ENCODE assay signal across 2 cellular contexts in the genomic region with DNA sequence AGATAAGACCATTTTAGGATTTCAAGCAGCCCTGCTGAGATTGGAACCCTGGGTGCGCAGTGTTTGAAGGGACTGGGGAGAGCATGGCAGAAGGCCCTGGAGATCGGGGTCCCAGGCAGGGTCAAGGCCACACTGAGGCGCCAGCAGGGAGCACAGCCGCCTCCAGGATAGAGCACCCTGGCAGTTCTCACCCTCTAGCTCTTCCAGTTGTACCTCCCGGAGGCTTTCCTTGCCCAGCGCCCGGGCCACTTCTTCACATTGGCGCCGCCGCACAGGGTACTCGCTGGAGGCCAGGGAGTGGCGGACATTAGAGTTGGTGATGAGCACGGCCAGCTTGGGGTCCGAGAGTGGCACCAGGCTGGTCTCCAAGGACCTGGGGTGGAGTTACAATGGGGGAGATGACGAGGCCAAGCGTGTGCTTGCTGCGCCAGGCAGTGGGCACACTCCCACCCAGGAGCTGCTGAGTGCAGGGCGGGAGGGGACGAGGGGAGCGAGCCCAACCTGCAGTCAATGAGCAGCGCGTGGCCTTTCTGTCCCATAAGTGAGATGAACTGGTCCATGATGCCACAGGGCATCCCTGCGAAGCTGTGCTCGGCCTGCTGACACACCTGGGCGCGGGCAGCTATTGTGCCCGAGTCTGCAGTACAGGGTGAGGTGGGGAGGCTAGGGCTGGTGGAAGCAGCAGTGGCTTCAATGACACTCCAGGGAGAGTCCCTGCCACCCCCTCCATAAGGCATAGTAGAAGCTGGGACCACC.
A peak's percentile ranks its signal among the peaks of the same experiment; 100 is the strongest.
TF ChIP-seq lines count a peak whose summit lies in the region.

No MANE protein-coding gene starts in this region.

TF ChIP-seq in HEK293, 187 proteins besides CTCF, POLR2A, EP300 and RAD21:
- TF ChIP-seq, protein P1, sequence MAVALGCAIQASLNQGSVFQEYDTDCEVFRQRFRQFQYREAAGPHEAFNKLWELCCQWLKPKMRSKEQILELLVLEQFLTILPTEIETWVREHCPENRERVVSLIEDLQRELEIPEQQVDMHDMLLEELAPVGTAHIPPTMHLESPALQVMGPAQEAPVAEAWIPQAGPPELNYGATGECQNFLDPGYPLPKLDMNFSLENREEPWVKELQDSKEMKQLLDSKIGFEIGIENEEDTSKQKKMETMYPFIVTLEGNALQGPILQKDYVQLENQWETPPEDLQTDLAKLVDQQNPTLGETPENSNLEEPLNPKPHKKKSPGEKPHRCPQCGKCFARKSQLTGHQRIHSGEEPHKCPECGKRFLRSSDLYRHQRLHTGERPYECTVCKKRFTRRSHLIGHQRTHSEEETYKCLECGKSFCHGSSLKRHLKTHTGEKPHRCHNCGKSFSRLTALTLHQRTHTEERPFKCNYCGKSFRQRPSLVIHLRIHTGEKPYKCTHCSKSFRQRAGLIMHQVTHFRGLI (tag by site-specific recombination; IDR thresholded peaks at IDR 0.05), result peak; percentile 87
- no peak for TF ChIP-seq ZNF16 (tag by site-specific recombination; IDR thresholded peaks at IDR 0.05; ENCODE audit: low read depth)
TF ChIP-seq in HEK293: peak in this region for 1.

TF ChIP-seq in H1, 55 proteins besides CTCF, POLR2A, EP300 and RAD21:
- TF ChIP-seq MAFK (IDR thresholded peaks at IDR 0.05; ENCODE audit: low read depth, low read length), result no peak
- no peak for TF ChIP-seq BACH1 (IDR thresholded peaks at IDR 0.05; ENCODE audit: low read length)
- TF ChIP-seq JUN (IDR thresholded peaks at IDR 0.05; ENCODE audit: low read depth, low read length), result no peak
- no peak for TF ChIP-seq SP2 (IDR thresholded peaks at IDR 0.05; ENCODE audit: low read length)
